ENCODE assay signal across 19 cellular contexts in the genomic region with DNA sequence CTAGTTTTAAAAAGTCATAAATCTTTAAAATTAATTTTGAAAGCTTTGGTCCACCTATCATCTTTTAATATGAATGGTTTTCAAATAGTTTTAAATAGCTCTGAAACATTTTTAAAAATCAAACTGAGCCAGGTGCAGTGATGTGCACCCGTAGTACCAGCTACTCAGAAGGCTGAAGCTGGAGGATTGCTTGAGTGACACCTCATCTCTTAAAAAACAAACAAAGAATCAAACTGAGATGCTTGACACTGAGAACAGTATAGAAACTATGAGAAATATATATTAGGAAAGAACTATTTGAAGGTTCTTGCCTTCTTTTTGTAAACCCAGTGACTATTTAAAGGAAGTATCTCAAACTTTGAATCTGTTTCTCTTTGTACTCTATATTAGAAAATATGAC.
DNase-seq lines count a peak whose midpoint lies in the region; ATAC-seq and TF ChIP-seq lines count a peak whose summit lies in the region.
"Had no signal": no experiment of that assay in that cellular context is flagged by ENCODE, and none has a peak within 500 bp of the region (broad histone marks: within the 10 kb centered on the region; RNA-seq: fewer than 3 reads in every experiment).

No MANE protein-coding gene starts in this region.

- no peak for DNase-seq in activated CD4-positive, alpha-beta T cell treated with anti-CD3 and anti-CD28 coated beads, Interleukin-2, amount 50 U/mL, for 4 hours
- no peak for DNase-seq in GM10248 (ENCODE audit: extremely low spot score)
- DNase-seq: CD4-positive, CD25-positive, alpha-beta regulatory T cell; H9; NCI-H1048; NCI-H1417; NCI-H1694; NCI-H2081; NCI-H2227 treated with DMSO at 0.1 percent for 48 hours; NCI-H526 treated with DMSO at 0.1 percent for 48 hours; RPMI8226; SHP77; T-cell had no signal

- POLR2A ChIA-PET in GM10248 (lab: Yijun Ruan, JAX), result no interaction called here

- ATAC-seq in GM18519 (IDR thresholded peaks at IDR 0.05; ENCODE audit: low FRiP score, unreplicated experiment), result peak; percentile 38
- ATAC-seq in GM21360 (IDR thresholded peaks at IDR 0.05; ENCODE audit: unreplicated experiment), result peak; percentile 40
- peak; percentile 37 for ATAC-seq in HG02973 (IDR thresholded peaks at IDR 0.05; ENCODE audit: unreplicated experiment)
- no peak for ATAC-seq in HG03095 (IDR thresholded peaks at IDR 0.05; ENCODE audit: unreplicated experiment)
- ATAC-seq in HG03039 (IDR thresholded peaks at IDR 0.05; ENCODE audit: unreplicated experiment), result no peak
- ATAC-seq: GM23338, T-cell had no signal

- TF ChIP-seq CTCF in GM10248 (IDR thresholded peaks at IDR 0.05; ENCODE audit: control extremely low read depth, extremely low read depth, low read depth, missing control alignments), result no peak

- CTCF ChIA-PET in GM10248 (lab: Yijun Ruan, JAX), result interaction anchor here (1.1 kb wide), 1 partner anchor 14 kb away, joined by 3 read pairs; no protein-coding TSS in a partner anchor

Comparison
In these comparisons a context has a peak if more than half of its experiments do, and no peak if none do; other contexts are left out.
1. ATAC-seq: peak in GM18519 (single experiment), GM21360 (single experiment) and HG02973 (single experiment); none in HG03095 (single experiment) and HG03039 (single experiment).